Comparison of ENCODE assay signal across 8 cellular contexts in genomic region chr11:65890324-65891179, GRCh38. TPM values are rescaled to one million over a fixed set of nuclear protein-coding genes. Genes with fewer than 3 reads are reported as not detected.
A peak's percentile ranks its signal among the peaks of the same experiment; 100 is the strongest.
DNase-seq lines count a peak whose midpoint lies in the region; ATAC-seq and TF ChIP-seq lines count a peak whose summit lies in the region.

TSS of gene CCDC85B (plus strand) at chr11:65890673. CDS start at chr11:65890784, 111 bp downstream.

- TF ChIP-seq POLR2A in suprapubic skin (IDR thresholded peaks at IDR 0.05) = peak in 1 of 2 donors; percentile 91

- H3K27me3 ChIP-seq in GM06990 (replicated peaks; ENCODE audit: control insufficient read depth, insufficient read depth, low read length) (no peaks in the 10 kb centered on the region), suprapubic skin (no peaks in the 10 kb centered on the region)

- H3K9me3 ChIP-seq in suprapubic skin = no peaks in the 10 kb centered on the region

- peaks cover 10% of the 10 kb centered on the region for H3K36me3 Mint-ChIP-seq in activated naive CD4-positive, alpha-beta T cell treated with anti-CD3 and anti-CD28 coated beads, Interleukin-2, amount 50 U/mL, for 24 hours

- H3K9me3 Mint-ChIP-seq in activated naive CD4-positive, alpha-beta T cell treated with anti-CD3 and anti-CD28 coated beads, Interleukin-2, amount 50 U/mL, for 24 hours = no peaks in the 10 kb centered on the region

- peak within 1 kb of the TSS; percentile 98 for H3K27ac Mint-ChIP-seq in activated naive CD4-positive, alpha-beta T cell treated with anti-CD3 and anti-CD28 coated beads, Interleukin-2, amount 50 U/mL, for 24 hours

- no peak for TF ChIP-seq EP300 in suprapubic skin (IDR thresholded peaks at IDR 0.05)

- WGBS in suprapubic skin = under 1% methylated on average over 30 of the region's 92 CpGs

- H3K36me3 ChIP-seq in GM06990 (ENCODE audit: control insufficient read depth, insufficient read depth, low read length) (peaks cover 5% of the 10 kb centered on the region; the same call in 1 of the 2 replicates), suprapubic skin (peaks cover 3% of the 10 kb centered on the region)

- H3K4me1 Mint-ChIP-seq in activated naive CD4-positive, alpha-beta T cell treated with anti-CD3 and anti-CD28 coated beads, Interleukin-2, amount 50 U/mL, for 24 hours = peaks cover 57% of the 10 kb centered on the region

- peak; percentile 49 for ATAC-seq in HG02588 (IDR thresholded peaks at IDR 0.05; ENCODE audit: unreplicated experiment)
- ATAC-seq in omental fat pad (ENCODE audit: low FRiP score) = peak; percentile 68

- TF ChIP-seq CTCF in GM06990 (IDR thresholded peaks at IDR 0.05; ENCODE audit: insufficient read depth, low read length, poor library complexity, severe bottlenecking) (no peak), omental fat pad (IDR thresholded peaks at IDR 0.05) (no peak), suprapubic skin (IDR thresholded peaks at IDR 0.05) (no peak)

- peak within 1 kb of the TSS; percentile 98 for H3K4me3 Mint-ChIP-seq in activated naive CD4-positive, alpha-beta T cell treated with anti-CD3 and anti-CD28 coated beads, Interleukin-2, amount 50 U/mL, for 24 hours

- H3K27me3 Mint-ChIP-seq in activated naive CD4-positive, alpha-beta T cell treated with anti-CD3 and anti-CD28 coated beads, Interleukin-2, amount 50 U/mL, for 24 hours = no peaks in the 10 kb centered on the region

- H3K4me3 ChIP-seq in GM06990 (replicated peaks; ENCODE audit: low read depth, low read length) (peak within 1 kb of the TSS; percentile 96), suprapubic skin (peak within 1 kb of the TSS; percentile 65)

- peak within 1 kb of the TSS; percentile 95 for H3K27ac ChIP-seq in suprapubic skin

- DNase-seq in GM06990 (ENCODE audit: extremely low read depth, insufficient read length) (peak; percentile 100), NCI-H1105 treated with DMSO at 0.1 percent for 48 hours (lab: John Stamatoyannopoulos, UW) (peak; percentile 91), SKM-1 (lab: John Stamatoyannopoulos, UW; ENCODE audit: unreplicated experiment) (peak; percentile 89), globus pallidus (ENCODE audit: low spot score) (peak; percentile 97), omental fat pad (ENCODE audit: low spot score) (peak; percentile 95), suprapubic skin (ENCODE audit: low spot score in 2 of 2) (peak; percentile 99)

- peaks cover 66% of the 10 kb centered on the region for H3K4me1 ChIP-seq in suprapubic skin

RNA-seq across cellular contexts. Expression of gene CCDC85B, which starts in this region (rescaled TPM):
- total RNA-seq in omental fat pad = 10 to 100 TPM; 40.2 to 85.9 (median 59.4) TPM
- 10 to 100 TPM; 16.0 to 35.8 (median 28.0) TPM for total RNA-seq in suprapubic skin

Comparison
In these comparisons a context has a peak if more than half of its experiments do, and no peak if none do; other contexts are left out.
1. Peak in every context shown above with its lines: DNase-seq, ATAC-seq, H3K4me3 ChIP-seq and H3K27ac ChIP-seq.